30 cellular contexts compared by ENCODE assay signal in genomic region chr17:66943484-66943883, GRCh38. TPM values are rescaled to one million over a fixed set of nuclear protein-coding genes. Genes with fewer than 3 reads are reported as not detected.
"Had no signal": no experiment of that assay in that cellular context is flagged by ENCODE, and none has a peak within 500 bp of the region (broad histone marks: within the 10 kb centered on the region; RNA-seq: fewer than 3 reads in every experiment).

No MANE protein-coding gene starts in this region.

- H3K27me3 ChIP-seq: ascending aorta, right atrium auricular region had no signal

- H3K27ac Mint-ChIP-seq: activated CD4-positive, alpha-beta T cell treated with anti-CD3 and anti-CD28 coated beads, Interleukin-2, amount 10 ng/mL, durations not matched to agents 7 days and 5 days; activated CD8-positive, alpha-beta memory T cell treated with anti-CD3 and anti-CD28 coated beads, Interleukin-2, amount 10 ng/mL, durations not matched to agents 7 days and 5 days; activated CD8-positive, alpha-beta T cell treated with anti-CD3 and anti-CD28 coated beads for 36 hours; activated T-helper 1 cell treated with anti-CD3 and anti-CD28 coated beads, Interleukin-12 subunit alpha, Interleukin-12 subunit beta, Interleukin-2, Interleukin-4 antibody, amounts not matched to agents 30 ng/mL and 10 ng/mL and 1 ng/mL, durations not matched to agents 14 hours and 24 hours and 36 hours; effector memory CD8-positive, alpha-beta T cell; stimulated activated naive CD8-positive, alpha-beta T cell treated with anti-CD3 and anti-CD28 coated beads, Interleukin-15, amount 100 ng/mL, for 72 hours had no signal

- FAIRE-seq: colon, TTC549 had no signal

- H3K4me3 Mint-ChIP-seq: activated CD4-positive, alpha-beta T cell treated with anti-CD3 and anti-CD28 coated beads, Interleukin-2, amount 10 ng/mL, durations not matched to agents 7 days and 5 days; activated CD8-positive, alpha-beta memory T cell treated with anti-CD3 and anti-CD28 coated beads, Interleukin-2, amount 10 ng/mL, durations not matched to agents 7 days and 5 days; activated CD8-positive, alpha-beta T cell treated with anti-CD3 and anti-CD28 coated beads for 36 hours; activated T-helper 1 cell treated with anti-CD3 and anti-CD28 coated beads, Interleukin-12 subunit alpha, Interleukin-12 subunit beta, Interleukin-2, Interleukin-4 antibody, amounts not matched to agents 30 ng/mL and 10 ng/mL and 1 ng/mL, durations not matched to agents 14 hours and 24 hours and 36 hours; central memory CD8-positive, alpha-beta T cell; effector memory CD8-positive, alpha-beta T cell; neural crest cell; stimulated activated naive CD8-positive, alpha-beta T cell treated with anti-CD3 and anti-CD28 coated beads, Interleukin-15, amount 100 ng/mL, for 72 hours; T-cell had no signal

- H3K27ac ChIP-seq: adrenal gland, ascending aorta, brain microvascular endothelial cell, dorsolateral prefrontal cortex, esophagus squamous epithelium, gastroesophageal sphincter, prostate gland, right atrium auricular region, suprapubic skin, tibial nerve, WERI-Rb-1 had no signal

- H3K9me3 ChIP-seq: adrenal gland, ascending aorta, esophagus squamous epithelium, gastroesophageal sphincter, prostate gland, right atrium auricular region, suprapubic skin had no signal

- H3K36me3 ChIP-seq: adrenal gland, ascending aorta, brain microvascular endothelial cell, esophagus squamous epithelium, gastroesophageal sphincter, prostate gland, right atrium auricular region, suprapubic skin, tibial nerve, WERI-Rb-1 had no signal

- DNase-seq: activated CD4-positive, alpha-beta T cell treated with anti-CD3 and anti-CD28 coated beads, Interleukin-2, amount 10 ng/mL, durations not matched to agents 7 days and 5 days; activated CD4-positive, CD25-positive, alpha-beta regulatory T cell treated with anti-CD3 and anti-CD28 coated beads, Interleukin-2, amount 50 U/mL, for 72 hours; activated CD8-positive, alpha-beta memory T cell treated with anti-CD3 and anti-CD28 coated beads, Interleukin-2, amount 10 ng/mL, durations not matched to agents 7 days and 5 days; activated CD8-positive, alpha-beta T cell treated with anti-CD3 and anti-CD28 coated beads for 36 hours; activated gamma-delta T cell; activated naive CD4-positive, alpha-beta T cell treated with anti-CD3 and anti-CD28 coated beads, Interleukin-2, amount 50 U/mL, for 16 hours; activated T-cell treated with anti-CD3 and anti-CD28 coated beads for 4 hours; adrenal gland; brain microvascular endothelial cell; effector memory CD8-positive, alpha-beta T cell; esophagus squamous epithelium; hypothalamus; left cardiac atrium; stimulated activated CD4-positive, alpha-beta T cell treated with anti-CD3 and anti-CD28 coated beads, Interleukin-12 subunit alpha, Interleukin-12 subunit beta, amount 100 ng/mL, for 4 hours; stimulated activated naive CD8-positive, alpha-beta T cell treated with anti-CD3 and anti-CD28 coated beads, Interleukin-15, amount 100 ng/mL, for 72 hours; T-cell; WERI-Rb-1 had no signal

- H3K4me1 Mint-ChIP-seq: activated CD4-positive, alpha-beta T cell treated with anti-CD3 and anti-CD28 coated beads, Interleukin-2, amount 10 ng/mL, durations not matched to agents 7 days and 5 days; activated CD8-positive, alpha-beta memory T cell treated with anti-CD3 and anti-CD28 coated beads, Interleukin-2, amount 10 ng/mL, durations not matched to agents 7 days and 5 days; stimulated activated naive CD8-positive, alpha-beta T cell treated with anti-CD3 and anti-CD28 coated beads, Interleukin-15, amount 100 ng/mL, for 72 hours had no signal

- ATAC-seq: activated CD8-positive, alpha-beta memory T cell treated with anti-CD3 and anti-CD28 coated beads, Interleukin-2, amount 10 ng/mL, durations not matched to agents 7 days and 5 days; activated CD8-positive, alpha-beta T cell treated with anti-CD3 and anti-CD28 coated beads for 36 hours; effector memory CD8-positive, alpha-beta T cell; gastroesophageal sphincter; stimulated activated naive CD8-positive, alpha-beta T cell treated with anti-CD3 and anti-CD28 coated beads, Interleukin-15, amount 100 ng/mL, for 72 hours; T-cell had no signal

- H3K9me3 Mint-ChIP-seq: activated CD4-positive, alpha-beta T cell treated with anti-CD3 and anti-CD28 coated beads, Interleukin-2, amount 10 ng/mL, durations not matched to agents 7 days and 5 days; activated CD8-positive, alpha-beta T cell treated with anti-CD3 and anti-CD28 coated beads for 36 hours; activated T-helper 1 cell treated with anti-CD3 and anti-CD28 coated beads, Interleukin-12 subunit alpha, Interleukin-12 subunit beta, Interleukin-2, Interleukin-4 antibody, amounts not matched to agents 30 ng/mL and 10 ng/mL and 1 ng/mL, durations not matched to agents 14 hours and 24 hours and 36 hours; central memory CD8-positive, alpha-beta T cell; T-cell had no signal

- H3K4me1 ChIP-seq: ascending aorta, prostate gland had no signal

- H3K36me3 Mint-ChIP-seq: activated CD8-positive, alpha-beta memory T cell treated with anti-CD3 and anti-CD28 coated beads, Interleukin-2, amount 10 ng/mL, durations not matched to agents 7 days and 5 days; T-cell had no signal

- H3K4me3 ChIP-seq: adrenal gland, ascending aorta, esophagus squamous epithelium, gastroesophageal sphincter, prostate gland, right atrium auricular region, suprapubic skin, tibial nerve had no signal

RNA-seq across cellular contexts. Expression of gene CACNG4, which starts 21.0 kb away (rescaled TPM):
- total RNA-seq: activated CD4-positive, alpha-beta T cell treated with anti-CD3 and anti-CD28 coated beads, Interleukin-2, amount 10 ng/mL, durations not matched to agents 7 days and 5 days; activated CD8-positive, alpha-beta memory T cell treated with anti-CD3 and anti-CD28 coated beads, Interleukin-2, amount 10 ng/mL, durations not matched to agents 7 days and 5 days; activated CD8-positive, alpha-beta T cell treated with anti-CD3 and anti-CD28 coated beads for 36 hours; activated T-helper 1 cell treated with anti-CD3 and anti-CD28 coated beads, Interleukin-12 subunit alpha, Interleukin-12 subunit beta, Interleukin-2, Interleukin-4 antibody, amounts not matched to agents 30 ng/mL and 10 ng/mL and 1 ng/mL, durations not matched to agents 14 hours and 24 hours and 36 hours; ascending aorta; mononuclear cell had no signal
